Comparison of ENCODE assay signal across 9 cellular contexts in the genomic region with DNA sequence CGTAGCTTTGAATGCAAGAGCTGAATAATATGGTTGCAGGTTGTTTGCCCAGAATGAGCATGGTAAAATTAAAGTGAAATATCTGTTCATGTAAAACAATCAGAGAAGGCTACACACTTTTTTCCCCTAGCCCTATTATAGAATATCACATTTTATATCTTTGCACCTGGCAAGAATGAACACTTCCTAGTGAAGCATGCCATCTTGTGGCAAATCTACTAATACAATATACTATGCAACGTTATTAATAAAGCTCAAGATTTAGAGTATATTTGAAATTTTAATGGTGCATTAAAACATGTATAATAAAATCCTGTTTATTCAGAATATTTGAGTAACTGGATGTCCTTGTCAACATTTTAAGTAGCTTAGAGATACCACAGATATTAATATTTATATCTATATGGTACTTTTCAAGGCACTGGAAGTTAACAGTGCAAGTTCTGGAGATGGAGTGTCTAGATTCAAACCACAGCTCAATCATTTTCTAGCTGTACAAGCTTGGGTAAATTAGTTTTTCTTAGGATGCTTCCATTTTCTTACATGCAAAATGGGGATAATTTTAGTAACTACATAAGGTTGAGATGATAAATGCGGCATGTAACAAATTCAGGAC.
DNase-seq lines count a peak whose midpoint lies in the region; ATAC-seq and TF ChIP-seq lines count a peak whose summit lies in the region.
"Had no signal": no experiment of that assay in that cellular context is flagged by ENCODE, and none has a peak within 500 bp of the region (broad histone marks: within the 10 kb centered on the region; RNA-seq: fewer than 3 reads in every experiment).

No MANE protein-coding gene starts in this region.

- H3K9ac ChIP-seq in OCI-LY3 (ENCODE audit: low read length), result no peak overlapping the region

- 64% methylated on average over 3 of the region's 3 CpGs for WGBS in aorta, 2 donors

- no peak overlapping the region for H3K4me2 ChIP-seq in OCI-LY3 (ENCODE audit: low read length)

- TF ChIP-seq CTCF in cardiac muscle cell (IDR thresholded peaks at IDR 0.05; ENCODE audit: low read depth, low read length) (peak; percentile 32), OCI-LY3 (IDR thresholded peaks at IDR 0.05; ENCODE audit: low read depth, low read length) (peak; percentile 63), fibroblast of the aortic adventitia (IDR thresholded peaks at IDR 0.05; ENCODE audit: insufficient read depth, low read length) (peak; percentile 39), GM10266 (IDR thresholded peaks at IDR 0.05; ENCODE audit: control insufficient read depth, insufficient read depth, low read depth, missing control alignments) (no peak)

- H3K27ac ChIP-seq in cardiac muscle cell, result no peak overlapping the region
- H3K27ac ChIP-seq in OCI-LY3 (ENCODE audit: low read length), result no peak overlapping the region
- no peak overlapping the region for H3K27ac ChIP-seq in aorta (ENCODE audit: low read depth in 1 of 2, low read length in 2 of 2)

- no peak overlapping the region for H3K4me3 Mint-ChIP-seq in stimulated activated naive CD8-positive, alpha-beta T cell treated with anti-CD3 and anti-CD28 coated beads, Interleukin-15, amount 100 ng/mL, for 72 hours
- H3K4me3 Mint-ChIP-seq: activated naive CD4-positive, alpha-beta T cell treated with anti-CD3 and anti-CD28 coated beads for 36 hours had no signal

- H3K4me1 Mint-ChIP-seq in stimulated activated naive CD8-positive, alpha-beta T cell treated with anti-CD3 and anti-CD28 coated beads, Interleukin-15, amount 100 ng/mL, for 72 hours, result no peaks in the 10 kb centered on the region

- H4K20me1 ChIP-seq in OCI-LY3 (ENCODE audit: insufficient read depth, low read length), result no peaks in the 10 kb centered on the region

- DNase-seq in cardiac muscle cell (ENCODE audit: low read depth in 1 of 2, low spot score in 1 of 2) (peak; percentile 9 to 43), left ventricle myocardium superior (no peak), fibroblast of the aortic adventitia (ENCODE audit: low read depth) (peak; percentile 55), aorta (no peak), GM10266 (ENCODE audit: extremely low spot score) (no peak)
- no peak for DNase-seq in stimulated activated naive CD8-positive, alpha-beta T cell treated with anti-CD3 and anti-CD28 coated beads, Interleukin-15, amount 100 ng/mL, for 72 hours
- DNase-seq: activated naive CD4-positive, alpha-beta T cell treated with anti-CD3 and anti-CD28 coated beads for 36 hours had no signal

- no peaks in the 10 kb centered on the region for H3K36me3 ChIP-seq in cardiac muscle cell
- H3K36me3 ChIP-seq in OCI-LY3 (replicated peaks; ENCODE audit: low read depth, low read length), result no peaks in the 10 kb centered on the region
- no peaks in the 10 kb centered on the region for H3K36me3 ChIP-seq in aorta (ENCODE audit: control insufficient read depth in 1 of 2, insufficient read depth in 2 of 2, low read length in 1 of 2)

- intact Hi-C loops in left ventricle myocardium superior (cut with micrococcal nuclease) (no loop called here), aorta (cut with DNase I) (no loop called here)

- H2AFZ ChIP-seq in OCI-LY3 (ENCODE audit: low read depth, low read length), result no peak overlapping the region

- H3K4me1 ChIP-seq in cardiac muscle cell (ENCODE audit: low read depth) (peaks cover 7% of the 10 kb centered on the region), OCI-LY3 (ENCODE audit: low read length) (no peaks in the 10 kb centered on the region), aorta (ENCODE audit: control insufficient read depth in 1 of 2, insufficient read depth in 2 of 2, low read length in 2 of 2) (no peaks in the 10 kb centered on the region)

- H3K4me3 ChIP-seq in cardiac muscle cell (no peak overlapping the region), OCI-LY3 (ENCODE audit: low read length) (no peak overlapping the region), fibroblast of the aortic adventitia (ENCODE audit: low read depth, low read length) (no peak overlapping the region), aorta (ENCODE audit: low read length in 2 of 2) (no peak overlapping the region)

- no peaks in the 10 kb centered on the region for H3K9me3 Mint-ChIP-seq in stimulated activated naive CD8-positive, alpha-beta T cell treated with anti-CD3 and anti-CD28 coated beads, Interleukin-15, amount 100 ng/mL, for 72 hours
- H3K9me3 Mint-ChIP-seq: activated naive CD4-positive, alpha-beta T cell treated with anti-CD3 and anti-CD28 coated beads for 36 hours had no signal

- ATAC-seq in left ventricle myocardium superior (no peak), aorta (ENCODE audit: low FRiP score) (no peak), HG03108 (IDR thresholded peaks at IDR 0.05; ENCODE audit: unreplicated experiment) (no peak)
- ATAC-seq in stimulated activated naive CD8-positive, alpha-beta T cell treated with anti-CD3 and anti-CD28 coated beads, Interleukin-15, amount 100 ng/mL, for 72 hours, result no peak

- H3K27me3 ChIP-seq in cardiac muscle cell (no peaks in the 10 kb centered on the region), OCI-LY3 (ENCODE audit: low read depth, low read length) (no peaks in the 10 kb centered on the region), aorta (ENCODE audit: control insufficient read depth in 1 of 2, insufficient read depth in 2 of 2, low read length in 1 of 2) (no peaks in the 10 kb centered on the region)

- no peaks in the 10 kb centered on the region for H3K27me3 Mint-ChIP-seq in stimulated activated naive CD8-positive, alpha-beta T cell treated with anti-CD3 and anti-CD28 coated beads, Interleukin-15, amount 100 ng/mL, for 72 hours

- H3K79me2 ChIP-seq in OCI-LY3 (ENCODE audit: low read length), result no peaks in the 10 kb centered on the region

- peak overlapping the region in 1 of 2 donors; percentile 19 for H3K27ac Mint-ChIP-seq in stimulated activated naive CD8-positive, alpha-beta T cell treated with anti-CD3 and anti-CD28 coated beads, Interleukin-15, amount 100 ng/mL, for 72 hours
- H3K27ac Mint-ChIP-seq: activated naive CD4-positive, alpha-beta T cell treated with anti-CD3 and anti-CD28 coated beads for 36 hours had no signal

- no peaks in the 10 kb centered on the region for H3K9me3 ChIP-seq in cardiac muscle cell (ENCODE audit: low read depth)
- H3K9me3 ChIP-seq in OCI-LY3 (ENCODE audit: insufficient read depth, low read length), result no peaks in the 10 kb centered on the region
- H3K9me3 ChIP-seq in aorta (ENCODE audit: control insufficient read depth, low read length), result no peaks in the 10 kb centered on the region

Comparison
In these comparisons a context has a peak if more than half of its experiments do, and no peak if none do; other contexts are left out.
1. DNase-seq: peak in cardiac muscle cell (2 of 2) and fibroblast of the aortic adventitia (single experiment); none in left ventricle myocardium superior (single experiment), stimulated activated naive CD8-positive, alpha-beta T cell treated with anti-CD3 and anti-CD28 coated beads, Interleukin-15, amount 100 ng/mL, for 72 hours (0 of 2), aorta (0 of 2) and GM10266 (single experiment).